Comparison of ENCODE assay signal across 1 cellular context in genomic region chr13:69856331-69856730, GRCh38.
TF ChIP-seq lines count a peak whose summit lies in the region.

No MANE protein-coding gene starts in this region.

TF ChIP-seq in GM23338, 12 proteins besides CTCF, POLR2A, EP300 and RAD21 (continued from another document):
- TF ChIP-seq, protein P1, sequence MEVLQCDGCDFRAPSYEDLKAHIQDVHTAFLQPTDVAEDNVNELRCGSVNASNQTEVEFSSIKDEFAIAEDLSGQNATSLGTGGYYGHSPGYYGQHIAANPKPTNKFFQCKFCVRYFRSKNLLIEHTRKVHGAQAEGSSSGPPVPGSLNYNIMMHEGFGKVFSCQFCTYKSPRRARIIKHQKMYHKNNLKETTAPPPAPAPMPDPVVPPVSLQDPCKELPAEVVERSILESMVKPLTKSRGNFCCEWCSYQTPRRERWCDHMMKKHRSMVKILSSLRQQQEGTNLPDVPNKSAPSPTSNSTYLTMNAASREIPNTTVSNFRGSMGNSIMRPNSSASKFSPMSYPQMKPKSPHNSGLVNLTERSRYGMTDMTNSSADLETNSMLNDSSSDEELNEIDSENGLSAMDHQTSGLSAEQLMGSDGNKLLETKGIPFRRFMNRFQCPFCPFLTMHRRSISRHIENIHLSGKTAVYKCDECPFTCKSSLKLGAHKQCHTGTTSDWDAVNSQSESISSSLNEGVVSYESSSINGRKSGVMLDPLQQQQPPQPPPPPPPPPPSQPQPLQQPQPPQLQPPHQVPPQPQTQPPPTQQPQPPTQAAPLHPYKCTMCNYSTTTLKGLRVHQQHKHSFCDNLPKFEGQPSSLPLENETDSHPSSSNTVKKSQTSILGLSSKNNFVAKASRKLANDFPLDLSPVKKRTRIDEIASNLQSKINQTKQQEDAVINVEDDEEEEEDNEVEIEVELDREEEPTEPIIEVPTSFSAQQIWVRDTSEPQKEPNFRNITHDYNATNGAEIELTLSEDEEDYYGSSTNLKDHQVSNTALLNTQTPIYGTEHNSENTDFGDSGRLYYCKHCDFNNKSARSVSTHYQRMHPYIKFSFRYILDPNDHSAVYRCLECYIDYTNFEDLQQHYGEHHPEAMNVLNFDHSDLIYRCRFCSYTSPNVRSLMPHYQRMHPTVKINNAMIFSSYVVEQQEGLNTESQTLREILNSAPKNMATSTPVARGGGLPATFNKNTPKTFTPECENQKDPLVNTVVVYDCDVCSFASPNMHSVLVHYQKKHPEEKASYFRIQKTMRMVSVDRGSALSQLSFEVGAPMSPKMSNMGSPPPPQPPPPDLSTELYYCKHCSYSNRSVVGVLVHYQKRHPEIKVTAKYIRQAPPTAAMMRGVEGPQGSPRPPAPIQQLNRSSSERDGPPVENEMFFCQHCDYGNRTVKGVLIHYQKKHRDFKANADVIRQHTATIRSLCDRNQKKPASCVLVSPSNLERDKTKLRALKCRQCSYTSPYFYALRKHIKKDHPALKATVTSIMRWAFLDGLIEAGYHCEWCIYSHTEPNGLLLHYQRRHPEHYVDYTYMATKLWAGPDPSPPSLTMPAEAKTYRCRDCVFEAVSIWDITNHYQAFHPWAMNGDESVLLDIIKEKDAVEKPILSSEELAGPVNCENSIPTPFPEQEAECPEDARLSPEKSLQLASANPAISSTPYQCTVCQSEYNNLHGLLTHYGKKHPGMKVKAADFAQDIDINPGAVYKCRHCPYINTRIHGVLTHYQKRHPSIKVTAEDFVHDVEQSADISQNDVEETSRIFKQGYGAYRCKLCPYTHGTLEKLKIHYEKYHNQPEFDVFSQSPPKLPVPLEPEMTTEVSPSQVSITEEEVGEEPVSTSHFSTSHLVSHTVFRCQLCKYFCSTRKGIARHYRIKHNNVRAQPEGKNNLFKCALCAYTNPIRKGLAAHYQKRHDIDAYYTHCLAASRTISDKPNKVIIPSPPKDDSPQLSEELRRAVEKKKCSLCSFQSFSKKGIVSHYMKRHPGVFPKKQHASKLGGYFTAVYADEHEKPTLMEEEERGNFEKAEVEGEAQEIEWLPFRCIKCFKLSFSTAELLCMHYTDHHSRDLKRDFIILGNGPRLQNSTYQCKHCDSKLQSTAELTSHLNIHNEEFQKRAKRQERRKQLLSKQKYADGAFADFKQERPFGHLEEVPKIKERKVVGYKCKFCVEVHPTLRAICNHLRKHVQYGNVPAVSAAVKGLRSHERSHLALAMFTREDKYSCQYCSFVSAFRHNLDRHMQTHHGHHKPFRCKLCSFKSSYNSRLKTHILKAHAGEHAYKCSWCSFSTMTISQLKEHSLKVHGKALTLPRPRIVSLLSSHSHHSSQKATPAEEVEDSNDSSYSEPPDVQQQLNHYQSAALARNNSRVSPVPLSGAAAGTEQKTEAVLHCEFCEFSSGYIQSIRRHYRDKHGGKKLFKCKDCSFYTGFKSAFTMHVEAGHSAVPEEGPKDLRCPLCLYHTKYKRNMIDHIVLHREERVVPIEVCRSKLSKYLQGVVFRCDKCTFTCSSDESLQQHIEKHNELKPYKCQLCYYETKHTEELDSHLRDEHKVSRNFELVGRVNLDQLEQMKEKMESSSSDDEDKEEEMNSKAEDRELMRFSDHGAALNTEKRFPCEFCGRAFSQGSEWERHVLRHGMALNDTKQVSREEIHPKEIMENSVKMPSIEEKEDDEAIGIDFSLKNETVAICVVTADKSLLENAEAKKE (CRISPR knock-in tag; IDR thresholded peaks at IDR 0.05) = no peak
- TF ChIP-seq STAT1 (IDR thresholded peaks at IDR 0.05; ENCODE audit: unreplicated experiment) = no peak
- no peak for TF ChIP-seq EZH2 (IDR thresholded peaks at IDR 0.05; ENCODE audit: low read depth, unreplicated experiment)
- TF ChIP-seq, protein P2, sequence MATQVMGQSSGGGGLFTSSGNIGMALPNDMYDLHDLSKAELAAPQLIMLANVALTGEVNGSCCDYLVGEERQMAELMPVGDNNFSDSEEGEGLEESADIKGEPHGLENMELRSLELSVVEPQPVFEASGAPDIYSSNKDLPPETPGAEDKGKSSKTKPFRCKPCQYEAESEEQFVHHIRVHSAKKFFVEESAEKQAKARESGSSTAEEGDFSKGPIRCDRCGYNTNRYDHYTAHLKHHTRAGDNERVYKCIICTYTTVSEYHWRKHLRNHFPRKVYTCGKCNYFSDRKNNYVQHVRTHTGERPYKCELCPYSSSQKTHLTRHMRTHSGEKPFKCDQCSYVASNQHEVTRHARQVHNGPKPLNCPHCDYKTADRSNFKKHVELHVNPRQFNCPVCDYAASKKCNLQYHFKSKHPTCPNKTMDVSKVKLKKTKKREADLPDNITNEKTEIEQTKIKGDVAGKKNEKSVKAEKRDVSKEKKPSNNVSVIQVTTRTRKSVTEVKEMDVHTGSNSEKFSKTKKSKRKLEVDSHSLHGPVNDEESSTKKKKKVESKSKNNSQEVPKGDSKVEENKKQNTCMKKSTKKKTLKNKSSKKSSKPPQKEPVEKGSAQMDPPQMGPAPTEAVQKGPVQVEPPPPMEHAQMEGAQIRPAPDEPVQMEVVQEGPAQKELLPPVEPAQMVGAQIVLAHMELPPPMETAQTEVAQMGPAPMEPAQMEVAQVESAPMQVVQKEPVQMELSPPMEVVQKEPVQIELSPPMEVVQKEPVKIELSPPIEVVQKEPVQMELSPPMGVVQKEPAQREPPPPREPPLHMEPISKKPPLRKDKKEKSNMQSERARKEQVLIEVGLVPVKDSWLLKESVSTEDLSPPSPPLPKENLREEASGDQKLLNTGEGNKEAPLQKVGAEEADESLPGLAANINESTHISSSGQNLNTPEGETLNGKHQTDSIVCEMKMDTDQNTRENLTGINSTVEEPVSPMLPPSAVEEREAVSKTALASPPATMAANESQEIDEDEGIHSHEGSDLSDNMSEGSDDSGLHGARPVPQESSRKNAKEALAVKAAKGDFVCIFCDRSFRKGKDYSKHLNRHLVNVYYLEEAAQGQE (IDR thresholded peaks at IDR 0.05; ENCODE audit: unreplicated experiment) = no peak
- TF ChIP-seq POLR2AphosphoS5 (IDR thresholded peaks at IDR 0.05; ENCODE audit: low read depth) = no peak
- TF ChIP-seq CREB1 (CRISPR knock-in tag; IDR thresholded peaks at IDR 0.05; ENCODE audit: low read depth) = no peak
- TF ChIP-seq ZNF331 (CRISPR knock-in tag; IDR thresholded peaks at IDR 0.05; ENCODE audit: low read depth) = no peak
- TF ChIP-seq EZH2phosphoT487 (IDR thresholded peaks at IDR 0.05; ENCODE audit: unreplicated experiment) = no peak
- TF ChIP-seq ZNF114 (CRISPR knock-in tag; IDR thresholded peaks at IDR 0.05) = no peak
